ENCODE assay signal across 1 cellular context in the genomic region with DNA sequence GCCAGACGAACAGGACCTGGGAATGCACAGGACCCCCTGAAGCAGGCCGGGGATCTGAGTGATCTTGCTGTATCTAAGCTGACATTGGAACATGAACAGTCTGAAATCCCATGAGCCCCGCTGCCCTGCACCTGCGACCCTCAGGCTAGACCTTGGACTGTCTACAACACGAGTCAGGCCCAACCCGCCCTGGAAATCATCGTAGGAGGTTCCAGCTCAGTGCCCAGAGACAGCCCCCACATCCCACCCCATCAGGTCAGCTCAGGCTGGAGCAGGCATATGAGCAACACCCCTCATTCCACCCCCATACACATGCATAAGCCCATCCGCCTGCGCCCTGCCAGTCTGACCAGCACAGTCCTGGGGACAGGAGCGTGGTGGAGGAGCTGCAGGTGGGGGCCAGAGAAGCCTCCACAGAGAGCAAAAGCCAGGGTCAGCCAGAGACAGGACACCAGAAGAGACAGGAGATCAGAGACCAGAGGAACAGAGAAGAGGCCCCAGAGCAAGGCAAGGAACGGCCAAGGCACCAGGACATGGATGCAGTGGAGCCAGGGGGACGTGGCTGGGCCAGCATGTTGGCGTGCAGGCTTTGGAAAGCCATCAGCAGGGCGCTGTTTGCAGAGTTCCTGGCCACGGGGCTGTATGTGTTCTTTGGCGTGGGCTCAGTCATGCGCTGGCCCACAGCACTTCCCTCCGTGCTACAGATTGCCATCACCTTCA.
TF ChIP-seq lines count a peak whose summit lies in the region.

A gene with protein sequence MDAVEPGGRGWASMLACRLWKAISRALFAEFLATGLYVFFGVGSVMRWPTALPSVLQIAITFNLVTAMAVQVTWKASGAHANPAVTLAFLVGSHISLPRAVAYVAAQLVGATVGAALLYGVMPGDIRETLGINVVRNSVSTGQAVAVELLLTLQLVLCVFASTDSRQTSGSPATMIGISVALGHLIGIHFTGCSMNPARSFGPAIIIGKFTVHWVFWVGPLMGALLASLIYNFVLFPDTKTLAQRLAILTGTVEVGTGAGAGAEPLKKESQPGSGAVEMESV (plus strand): TSS at position 307 of the 720 bp plus-strand sequence. CDS start 227 bp downstream, at position 534.

TF ChIP-seq in HepG2, 621 proteins besides CTCF, POLR2A, EP300 and RAD21:
- 0 out of 2 replicates have a peak, but pooled peaks have one; percentile 20 for TF ChIP-seq ZBTB7B (CRISPR knock-in tag; IDR thresholded peaks at IDR 0.05)
- TF ChIP-seq, protein P1, sequence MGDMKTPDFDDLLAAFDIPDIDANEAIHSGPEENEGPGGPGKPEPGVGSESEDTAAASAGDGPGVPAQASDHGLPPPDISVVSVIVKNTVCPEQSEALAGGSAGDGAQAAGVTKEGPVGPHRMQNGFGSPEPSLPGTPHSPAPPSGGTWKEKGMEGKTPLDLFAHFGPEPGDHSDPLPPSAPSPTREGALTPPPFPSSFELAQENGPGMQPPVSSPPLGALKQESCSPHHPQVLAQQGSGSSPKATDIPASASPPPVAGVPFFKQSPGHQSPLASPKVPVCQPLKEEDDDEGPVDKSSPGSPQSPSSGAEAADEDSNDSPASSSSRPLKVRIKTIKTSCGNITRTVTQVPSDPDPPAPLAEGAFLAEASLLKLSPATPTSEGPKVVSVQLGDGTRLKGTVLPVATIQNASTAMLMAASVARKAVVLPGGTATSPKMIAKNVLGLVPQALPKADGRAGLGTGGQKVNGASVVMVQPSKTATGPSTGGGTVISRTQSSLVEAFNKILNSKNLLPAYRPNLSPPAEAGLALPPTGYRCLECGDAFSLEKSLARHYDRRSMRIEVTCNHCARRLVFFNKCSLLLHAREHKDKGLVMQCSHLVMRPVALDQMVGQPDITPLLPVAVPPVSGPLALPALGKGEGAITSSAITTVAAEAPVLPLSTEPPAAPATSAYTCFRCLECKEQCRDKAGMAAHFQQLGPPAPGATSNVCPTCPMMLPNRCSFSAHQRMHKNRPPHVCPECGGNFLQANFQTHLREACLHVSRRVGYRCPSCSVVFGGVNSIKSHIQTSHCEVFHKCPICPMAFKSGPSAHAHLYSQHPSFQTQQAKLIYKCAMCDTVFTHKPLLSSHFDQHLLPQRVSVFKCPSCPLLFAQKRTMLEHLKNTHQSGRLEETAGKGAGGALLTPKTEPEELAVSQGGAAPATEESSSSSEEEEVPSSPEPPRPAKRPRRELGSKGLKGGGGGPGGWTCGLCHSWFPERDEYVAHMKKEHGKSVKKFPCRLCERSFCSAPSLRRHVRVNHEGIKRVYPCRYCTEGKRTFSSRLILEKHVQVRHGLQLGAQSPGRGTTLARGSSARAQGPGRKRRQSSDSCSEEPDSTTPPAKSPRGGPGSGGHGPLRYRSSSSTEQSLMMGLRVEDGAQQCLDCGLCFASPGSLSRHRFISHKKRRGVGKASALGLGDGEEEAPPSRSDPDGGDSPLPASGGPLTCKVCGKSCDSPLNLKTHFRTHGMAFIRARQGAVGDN (CRISPR knock-in tag; IDR thresholded peaks at IDR 0.05), result peak; percentile 51
- 0 out of 2 replicates have a peak, but pooled peaks have one; percentile 25 for TF ChIP-seq CHCHD3 (CRISPR knock-in tag; IDR thresholded peaks at IDR 0.05)
- TF ChIP-seq HNF4A (CRISPR knock-in tag; IDR thresholded peaks at IDR 0.05), result peak; percentile 20; the same call in 1 of the 2 replicates
- no peak for TF ChIP-seq KLF6 (CRISPR knock-in tag; IDR thresholded peaks at IDR 0.05)
- TF ChIP-seq ZNF12 (CRISPR knock-in tag; IDR thresholded peaks at IDR 0.05), result no peak
- no peak for TF ChIP-seq ZNF501 (CRISPR knock-in tag; IDR thresholded peaks at IDR 0.05)
- TF ChIP-seq, protein P2, sequence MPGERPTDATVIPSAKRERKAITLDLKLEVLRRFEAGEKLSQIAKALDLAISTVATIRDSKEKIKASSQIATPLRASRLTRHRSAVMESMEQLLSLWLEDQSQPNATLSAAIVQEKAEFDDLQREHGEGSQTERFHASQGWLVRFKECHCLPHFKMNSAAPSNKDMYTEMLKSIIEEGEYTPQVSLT (CRISPR knock-in tag; IDR thresholded peaks at IDR 0.05; ENCODE audit: borderline replicate concordance, low read depth), result no peak
- no peak for TF ChIP-seq JUND (CRISPR knock-in tag; IDR thresholded peaks at IDR 0.05)
- TF ChIP-seq ZNF160 (CRISPR knock-in tag; IDR thresholded peaks at IDR 0.05), result no peak
- TF ChIP-seq, protein P3, sequence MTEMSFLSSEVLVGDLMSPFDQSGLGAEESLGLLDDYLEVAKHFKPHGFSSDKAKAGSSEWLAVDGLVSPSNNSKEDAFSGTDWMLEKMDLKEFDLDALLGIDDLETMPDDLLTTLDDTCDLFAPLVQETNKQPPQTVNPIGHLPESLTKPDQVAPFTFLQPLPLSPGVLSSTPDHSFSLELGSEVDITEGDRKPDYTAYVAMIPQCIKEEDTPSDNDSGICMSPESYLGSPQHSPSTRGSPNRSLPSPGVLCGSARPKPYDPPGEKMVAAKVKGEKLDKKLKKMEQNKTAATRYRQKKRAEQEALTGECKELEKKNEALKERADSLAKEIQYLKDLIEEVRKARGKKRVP (CRISPR knock-in tag; IDR thresholded peaks at IDR 0.05), result no peak
- TF ChIP-seq ZC3H4 (CRISPR knock-in tag; IDR thresholded peaks at IDR 0.05; ENCODE audit: borderline replicate concordance), result no peak
- no peak for TF ChIP-seq CC2D1A (CRISPR knock-in tag; IDR thresholded peaks at IDR 0.05)
- TF ChIP-seq ZSCAN22 (CRISPR knock-in tag; IDR thresholded peaks at IDR 0.05), result no peak
- TF ChIP-seq, protein P4, sequence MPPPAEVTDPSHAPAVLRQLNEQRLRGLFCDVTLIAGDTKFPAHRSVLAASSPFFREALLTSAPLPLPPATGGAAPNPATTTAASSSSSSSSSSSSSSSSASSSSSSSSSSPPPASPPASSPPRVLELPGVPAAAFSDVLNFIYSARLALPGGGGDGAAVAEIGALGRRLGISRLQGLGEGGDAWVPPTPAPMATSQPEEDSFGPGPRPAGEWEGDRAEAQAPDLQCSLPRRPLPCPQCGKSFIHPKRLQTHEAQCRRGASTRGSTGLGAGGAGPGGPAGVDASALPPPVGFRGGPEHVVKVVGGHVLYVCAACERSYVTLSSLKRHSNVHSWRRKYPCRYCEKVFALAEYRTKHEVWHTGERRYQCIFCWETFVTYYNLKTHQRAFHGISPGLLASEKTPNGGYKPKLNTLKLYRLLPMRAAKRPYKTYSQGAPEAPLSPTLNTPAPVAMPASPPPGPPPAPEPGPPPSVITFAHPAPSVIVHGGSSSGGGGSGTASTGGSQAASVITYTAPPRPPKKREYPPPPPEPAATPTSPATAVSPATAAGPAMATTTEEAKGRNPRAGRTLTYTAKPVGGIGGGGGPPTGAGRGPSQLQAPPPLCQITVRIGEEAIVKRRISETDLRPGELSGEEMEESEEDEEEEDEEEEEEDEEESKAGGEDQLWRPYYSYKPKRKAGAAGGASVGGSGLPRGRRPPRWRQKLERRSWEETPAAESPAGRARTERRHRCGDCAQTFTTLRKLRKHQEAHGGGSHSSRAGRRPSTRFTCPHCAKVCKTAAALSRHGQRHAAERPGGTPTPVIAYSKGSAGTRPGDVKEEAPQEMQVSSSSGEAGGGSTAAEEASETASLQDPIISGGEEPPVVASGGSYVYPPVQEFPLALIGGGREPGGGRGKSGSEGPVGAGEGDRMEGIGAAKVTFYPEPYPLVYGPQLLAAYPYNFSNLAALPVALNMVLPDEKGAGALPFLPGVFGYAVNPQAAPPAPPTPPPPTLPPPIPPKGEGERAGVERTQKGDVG (CRISPR knock-in tag; IDR thresholded peaks at IDR 0.05; ENCODE audit: borderline replicate concordance), result peak; percentile 19; the same call in 1 of the 2 replicates
- TF ChIP-seq ETV5 (CRISPR knock-in tag; IDR thresholded peaks at IDR 0.05; ENCODE audit: borderline replicate concordance), result no peak
- TF ChIP-seq, protein P5, sequence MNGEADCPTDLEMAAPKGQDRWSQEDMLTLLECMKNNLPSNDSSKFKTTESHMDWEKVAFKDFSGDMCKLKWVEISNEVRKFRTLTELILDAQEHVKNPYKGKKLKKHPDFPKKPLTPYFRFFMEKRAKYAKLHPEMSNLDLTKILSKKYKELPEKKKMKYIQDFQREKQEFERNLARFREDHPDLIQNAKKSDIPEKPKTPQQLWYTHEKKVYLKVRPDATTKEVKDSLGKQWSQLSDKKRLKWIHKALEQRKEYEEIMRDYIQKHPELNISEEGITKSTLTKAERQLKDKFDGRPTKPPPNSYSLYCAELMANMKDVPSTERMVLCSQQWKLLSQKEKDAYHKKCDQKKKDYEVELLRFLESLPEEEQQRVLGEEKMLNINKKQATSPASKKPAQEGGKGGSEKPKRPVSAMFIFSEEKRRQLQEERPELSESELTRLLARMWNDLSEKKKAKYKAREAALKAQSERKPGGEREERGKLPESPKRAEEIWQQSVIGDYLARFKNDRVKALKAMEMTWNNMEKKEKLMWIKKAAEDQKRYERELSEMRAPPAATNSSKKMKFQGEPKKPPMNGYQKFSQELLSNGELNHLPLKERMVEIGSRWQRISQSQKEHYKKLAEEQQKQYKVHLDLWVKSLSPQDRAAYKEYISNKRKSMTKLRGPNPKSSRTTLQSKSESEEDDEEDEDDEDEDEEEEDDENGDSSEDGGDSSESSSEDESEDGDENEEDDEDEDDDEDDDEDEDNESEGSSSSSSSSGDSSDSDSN (CRISPR knock-in tag; IDR thresholded peaks at IDR 0.05), result 0 out of 2 replicates have a peak, but pooled peaks have one; percentile 29
- TF ChIP-seq, protein P6, sequence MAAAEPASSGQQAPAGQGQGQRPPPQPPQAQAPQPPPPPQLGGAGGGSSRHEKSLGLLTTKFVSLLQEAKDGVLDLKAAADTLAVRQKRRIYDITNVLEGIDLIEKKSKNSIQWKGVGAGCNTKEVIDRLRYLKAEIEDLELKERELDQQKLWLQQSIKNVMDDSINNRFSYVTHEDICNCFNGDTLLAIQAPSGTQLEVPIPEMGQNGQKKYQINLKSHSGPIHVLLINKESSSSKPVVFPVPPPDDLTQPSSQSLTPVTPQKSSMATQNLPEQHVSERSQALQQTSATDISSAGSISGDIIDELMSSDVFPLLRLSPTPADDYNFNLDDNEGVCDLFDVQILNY (CRISPR knock-in tag; conservative IDR thresholded peaks at IDR 0.05), result no peak
